Comparison of ENCODE assay signal across 23 cellular contexts in genomic region chrX:11241720-11242119, GRCh38. TPM values are rescaled to one million over a fixed set of nuclear protein-coding genes. Genes with fewer than 3 reads are reported as not detected.
"Had no signal": no experiment of that assay in that cellular context is flagged by ENCODE, and none has a peak within 500 bp of the region (broad histone marks: within the 10 kb centered on the region; RNA-seq: fewer than 3 reads in every experiment).

No MANE protein-coding gene starts in this region.

- H3K9me3 ChIP-seq: transverse colon, vagina had no signal

- H3K27ac Mint-ChIP-seq: activated naive CD4-positive, alpha-beta T cell treated with anti-CD3 and anti-CD28 coated beads, Interleukin-2, amount 50 U/mL, for 72 hours; nephron progenitor cell; stimulated activated naive CD8-positive, alpha-beta T cell treated with anti-CD3 and anti-CD28 coated beads, Interleukin-15, Interleukin-2, amounts not matched to agents 100 ng/mL and 50 ng/mL, for 24 hours; T-helper 1 cell treated with Interleukin-12 subunit alpha and Interleukin-12 subunit beta and Interleukin-4 antibody, amounts not matched to agents 30 μg/mL and 1 μg/mL, for 36 hours had no signal

- H3K4me1 Mint-ChIP-seq: nephron progenitor cell had no signal

- H3K9me3 Mint-ChIP-seq: activated naive CD4-positive, alpha-beta T cell treated with anti-CD3 and anti-CD28 coated beads, Interleukin-2, amount 50 U/mL, for 72 hours; stimulated activated naive CD8-positive, alpha-beta T cell treated with anti-CD3 and anti-CD28 coated beads, Interleukin-15, Interleukin-2, amounts not matched to agents 100 ng/mL and 50 ng/mL, for 24 hours; T-helper 1 cell treated with Interleukin-12 subunit alpha and Interleukin-12 subunit beta and Interleukin-4 antibody, amounts not matched to agents 30 μg/mL and 1 μg/mL, for 36 hours had no signal

- H3K36me3 Mint-ChIP-seq: activated naive CD4-positive, alpha-beta T cell treated with anti-CD3 and anti-CD28 coated beads, Interleukin-2, amount 50 U/mL, for 72 hours had no signal

- H3K36me3 ChIP-seq: transverse colon, vagina had no signal

- H3K27me3 Mint-ChIP-seq: stimulated activated naive CD8-positive, alpha-beta T cell treated with anti-CD3 and anti-CD28 coated beads, Interleukin-15, Interleukin-2, amounts not matched to agents 100 ng/mL and 50 ng/mL, for 24 hours had no signal

- H3K4me3 ChIP-seq: dorsolateral prefrontal cortex, transverse colon, vagina had no signal

- H3K27me3 ChIP-seq: transverse colon, vagina had no signal

- DNase-seq: activated CD4-positive, alpha-beta T cell treated with anti-CD3 and anti-CD28 coated beads, Interleukin-2, amount 50 U/mL, for 4 hours; activated gamma-delta T cell; amniotic stem cell; caudate nucleus; dorsolateral prefrontal cortex; glutamatergic neuron; hypothalamus; nephron progenitor cell; occipital lobe; posterior cingulate gyrus; retina; small intestine; stimulated activated CD4-positive, alpha-beta T cell treated with anti-CD3 and anti-CD28 coated beads, Interleukin-15, amount 100 ng/mL, for 24 hours; stimulated activated CD4-positive, alpha-beta T cell treated with anti-CD3 and anti-CD28 coated beads, Interleukin-2, amount 100 ng/mL, for 48 hours; transverse colon had no signal

- H3K4me3 Mint-ChIP-seq: nephron progenitor cell; stimulated activated naive CD8-positive, alpha-beta T cell treated with anti-CD3 and anti-CD28 coated beads, Interleukin-15, Interleukin-2, amounts not matched to agents 100 ng/mL and 50 ng/mL, for 24 hours; T-helper 1 cell treated with Interleukin-12 subunit alpha and Interleukin-12 subunit beta and Interleukin-4 antibody, amounts not matched to agents 30 μg/mL and 1 μg/mL, for 36 hours had no signal

- ATAC-seq: activated naive CD4-positive, alpha-beta T cell treated with anti-CD3 and anti-CD28 coated beads, Interleukin-2, amount 50 U/mL, for 72 hours had no signal

- H3K27ac ChIP-seq: dorsolateral prefrontal cortex, transverse colon, vagina had no signal

RNA-seq across cellular contexts. Expression of gene AMELX, which starts 51.5 kb away (rescaled TPM):
- total RNA-seq: activated CD8-positive, alpha-beta memory T cell treated with anti-CD3 and anti-CD28 coated beads for 36 hours; activated naive CD4-positive, alpha-beta T cell treated with anti-CD3 and anti-CD28 coated beads, Interleukin-2, amount 50 U/mL, for 72 hours; dorsolateral prefrontal cortex; lung microvascular endothelial cell; myocyte; occipital lobe; transverse colon; vagina had no signal
- polyA plus RNA-seq: keratinocyte, small intestine had no signal
